Comparison of ENCODE assay signal across 13 cellular contexts in the genomic region with DNA sequence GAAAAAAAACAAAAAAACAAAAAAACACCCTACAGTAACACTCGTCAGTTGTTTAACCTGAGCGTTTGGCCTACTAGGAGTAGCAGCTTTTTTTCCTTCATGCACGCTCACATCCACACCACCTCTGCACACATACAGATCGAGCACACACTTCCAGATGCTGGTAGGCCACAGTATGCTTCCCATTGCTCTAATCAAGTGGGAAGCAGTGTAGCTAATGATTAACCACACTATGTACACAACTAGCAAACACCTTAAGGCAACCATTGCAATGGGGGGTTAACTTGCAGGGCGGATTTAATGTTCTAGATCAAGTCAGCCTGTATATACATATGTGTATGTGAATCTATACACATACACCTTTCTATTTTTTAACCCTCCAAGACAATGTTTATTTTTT.
"Had no signal": no experiment of that assay in that cellular context is flagged by ENCODE, and none has a peak within 500 bp of the region (broad histone marks: within the 10 kb centered on the region; RNA-seq: fewer than 3 reads in every experiment).

No MANE protein-coding gene starts in this region.

- ATAC-seq: activated CD4-positive, CD25-positive, alpha-beta regulatory T cell treated with anti-CD3 and anti-CD28 coated beads, Interleukin-2, amount 50 U/mL, for 24 hours; activated naive CD8-positive, alpha-beta T cell treated with anti-CD3 and anti-CD28 coated beads, Interleukin-2, amount 50 U/mL, for 24 hours; gastroesophageal sphincter had no signal

- DNase-seq: activated CD4-positive, alpha-beta T cell treated with anti-CD3 and anti-CD28 coated beads, Interleukin-2, amount 50 U/mL, for 4 hours; activated naive CD4-positive, alpha-beta T cell treated with Interleukin-2 at 50 U/mL for 16 hours; activated naive CD8-positive, alpha-beta T cell treated with anti-CD3 and anti-CD28 coated beads, Interleukin-2, amount 50 U/mL, for 24 hours; kidney; stimulated activated CD4-positive, alpha-beta T cell treated with anti-CD3 and anti-CD28 coated beads, Interleukin-12 subunit alpha, Interleukin-12 subunit beta, amount 100 ng/mL, for 4 hours; stimulated activated CD4-positive, alpha-beta T cell treated with anti-CD3 and anti-CD28 coated beads, Interleukin-2, amount 100 ng/mL, for 24 hours; stomach had no signal

- H3K4me3 ChIP-seq: ascending aorta, gastroesophageal sphincter, stomach, thoracic aorta had no signal

- FAIRE-seq: bronchial epithelial cell, kidney had no signal

- H3K27me3 ChIP-seq: ascending aorta, gastroesophageal sphincter, stomach had no signal

- H3K27ac Mint-ChIP-seq: activated naive CD8-positive, alpha-beta T cell treated with anti-CD3 and anti-CD28 coated beads, Interleukin-2, amount 50 U/mL, for 24 hours; activated T-helper 17 cell treated with anti-CD3 and anti-CD28 coated beads, Interleukin-2, amount 50 U/mL, for 72 hours had no signal

- H3K4me1 ChIP-seq: ascending aorta, gastroesophageal sphincter had no signal

- H3K9me3 ChIP-seq: ascending aorta, gastroesophageal sphincter, stomach, thoracic aorta had no signal

- H3K27me3 Mint-ChIP-seq: activated naive CD8-positive, alpha-beta T cell treated with anti-CD3 and anti-CD28 coated beads, Interleukin-2, amount 50 U/mL, for 24 hours; activated T-helper 17 cell treated with anti-CD3 and anti-CD28 coated beads, Interleukin-2, amount 50 U/mL, for 72 hours had no signal

- H3K9me3 Mint-ChIP-seq: activated naive CD8-positive, alpha-beta T cell treated with anti-CD3 and anti-CD28 coated beads, Interleukin-2, amount 50 U/mL, for 24 hours; activated T-helper 17 cell treated with anti-CD3 and anti-CD28 coated beads, Interleukin-2, amount 50 U/mL, for 72 hours had no signal

- H3K27ac ChIP-seq: ascending aorta, gastroesophageal sphincter, stomach, thoracic aorta had no signal

- H3K4me3 Mint-ChIP-seq: activated naive CD8-positive, alpha-beta T cell treated with anti-CD3 and anti-CD28 coated beads, Interleukin-2, amount 50 U/mL, for 24 hours; activated T-helper 17 cell treated with anti-CD3 and anti-CD28 coated beads, Interleukin-2, amount 50 U/mL, for 72 hours had no signal
